ENCODE assay signal across 9 cellular contexts in the genomic region with DNA sequence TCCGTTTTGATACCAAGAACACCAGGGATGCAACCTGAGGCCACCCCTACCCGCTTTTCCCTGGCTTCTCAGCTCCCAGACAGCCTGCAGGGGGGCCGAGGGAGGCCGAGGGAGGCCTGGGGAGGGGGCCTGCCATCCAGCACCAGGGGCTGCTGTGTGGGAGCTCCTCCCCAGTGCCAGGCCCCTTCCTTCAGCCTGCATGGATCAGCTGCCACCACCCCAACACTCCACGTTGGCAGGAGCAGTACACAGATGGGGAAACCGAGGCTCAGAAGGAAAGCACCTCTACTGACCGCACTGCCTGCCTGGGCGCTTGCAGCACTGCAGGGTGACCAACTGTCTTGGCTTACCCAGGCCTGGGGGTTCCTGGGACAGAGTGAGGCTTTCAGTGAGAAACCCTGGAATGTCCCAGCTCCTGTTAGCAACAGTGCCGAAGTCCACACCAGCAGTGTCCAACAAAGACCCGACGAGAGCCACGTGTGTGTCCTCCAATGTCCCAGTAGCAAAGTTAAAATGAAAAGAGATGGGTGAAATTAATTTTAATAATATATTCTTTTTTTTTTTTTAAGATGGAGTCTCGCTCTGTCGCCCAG. TPM values are rescaled to one million over a fixed set of nuclear protein-coding genes. Genes with fewer than 3 reads are reported as not detected.
"Had no signal": no experiment of that assay in that cellular context is flagged by ENCODE, and none has a peak within 500 bp of the region (broad histone marks: within the 10 kb centered on the region; RNA-seq: fewer than 3 reads in every experiment).

No MANE protein-coding gene starts in this region.

- H2AFZ ChIP-seq: GM23248 had no signal

- DNase-seq: GM23248, GOT3, H9, HCEC 1CT, IMR-90, KG1 had no signal

- H3K27ac ChIP-seq: GM23248, HL-60 had no signal

- H3K4me3 ChIP-seq: GM23248, K562 had no signal

- H3K9ac ChIP-seq: GM23248 had no signal

- FAIRE-seq: K562 had no signal

RNA-seq across cellular contexts. Expression of a gene that starts 20.3 kb away (rescaled TPM):
- total RNA-seq: GM23248, HT1080, IMR-90, K562 had no signal
